In the genomic region with DNA sequence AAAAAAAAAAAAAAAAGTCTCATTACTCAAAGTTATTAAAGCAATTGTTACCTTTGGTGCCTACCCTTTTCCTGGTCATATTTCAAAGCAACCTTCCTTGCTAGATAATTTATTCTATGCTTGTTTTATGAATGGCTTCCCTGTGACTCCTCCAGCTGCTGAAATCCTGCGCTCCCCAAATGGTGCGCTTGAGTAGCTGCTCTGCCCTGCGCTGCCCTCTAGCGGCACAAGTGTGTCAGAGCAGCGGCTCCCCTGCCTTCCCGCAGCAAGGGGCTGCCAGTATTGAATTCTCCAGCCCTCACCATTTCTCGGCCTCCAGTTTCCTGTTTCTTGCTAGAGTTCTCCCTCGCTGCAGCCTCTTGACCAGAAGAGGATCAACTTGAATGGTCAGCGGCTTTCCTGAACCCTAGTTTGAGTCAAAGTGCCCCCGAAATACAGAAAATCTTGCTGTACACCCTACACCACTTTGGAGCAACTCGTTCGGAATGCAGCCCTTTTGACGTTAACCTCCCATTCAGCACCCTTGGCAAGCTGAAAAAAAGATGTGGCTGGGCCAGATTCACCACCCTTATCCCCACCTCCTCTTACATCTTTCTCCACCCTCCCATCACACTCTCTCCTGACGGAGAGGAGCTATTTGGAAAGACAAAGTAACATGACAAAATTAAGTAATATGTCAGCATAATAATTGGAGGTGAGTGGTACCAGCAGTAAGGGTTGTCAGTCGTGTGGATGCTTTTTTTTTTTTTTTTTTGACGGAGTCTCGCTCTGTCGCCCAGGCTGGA, we compare ENCODE assay signal across 1 cellular context.
TF ChIP-seq lines count a peak whose summit lies in the region.

No MANE protein-coding gene starts in this region.

TF ChIP-seq in HepG2, 621 proteins besides CTCF, POLR2A, EP300 and RAD21 (continued from another document):
- no peak for TF ChIP-seq ZNF646 (CRISPR knock-in tag; IDR thresholded peaks at IDR 0.05)
- TF ChIP-seq TFDP1 (CRISPR knock-in tag; IDR thresholded peaks at IDR 0.05; ENCODE audit: borderline replicate concordance), result no peak
- peak; percentile 51 for TF ChIP-seq HNRNPLL (IDR thresholded peaks at IDR 0.05; ENCODE audit: low read depth, low read length, poor library complexity, severe bottlenecking)
- no peak for TF ChIP-seq CENPT (CRISPR knock-in tag; IDR thresholded peaks at IDR 0.05; ENCODE audit: low read depth)
- no peak for TF ChIP-seq MLX (CRISPR knock-in tag; IDR thresholded peaks at IDR 0.05)
- no peak for TF ChIP-seq SNAPC5 (CRISPR knock-in tag; IDR thresholded peaks at IDR 0.05; ENCODE audit: borderline replicate concordance)
- 0 out of 2 replicates have a peak, but pooled peaks have one; percentile 26 for TF ChIP-seq HOMEZ (CRISPR knock-in tag; IDR thresholded peaks at IDR 0.05; ENCODE audit: low read depth)
- TF ChIP-seq PITX1 (CRISPR knock-in tag; IDR thresholded peaks at IDR 0.05), result no peak
- TF ChIP-seq ZKSCAN8 (CRISPR knock-in tag; IDR thresholded peaks at IDR 0.05; ENCODE audit: borderline replicate concordance), result no peak
- no peak for TF ChIP-seq IKZF4 (CRISPR knock-in tag; IDR thresholded peaks at IDR 0.05; ENCODE audit: borderline replicate concordance, low read depth, not compliant biosample characterization)
- TF ChIP-seq, protein P1, sequence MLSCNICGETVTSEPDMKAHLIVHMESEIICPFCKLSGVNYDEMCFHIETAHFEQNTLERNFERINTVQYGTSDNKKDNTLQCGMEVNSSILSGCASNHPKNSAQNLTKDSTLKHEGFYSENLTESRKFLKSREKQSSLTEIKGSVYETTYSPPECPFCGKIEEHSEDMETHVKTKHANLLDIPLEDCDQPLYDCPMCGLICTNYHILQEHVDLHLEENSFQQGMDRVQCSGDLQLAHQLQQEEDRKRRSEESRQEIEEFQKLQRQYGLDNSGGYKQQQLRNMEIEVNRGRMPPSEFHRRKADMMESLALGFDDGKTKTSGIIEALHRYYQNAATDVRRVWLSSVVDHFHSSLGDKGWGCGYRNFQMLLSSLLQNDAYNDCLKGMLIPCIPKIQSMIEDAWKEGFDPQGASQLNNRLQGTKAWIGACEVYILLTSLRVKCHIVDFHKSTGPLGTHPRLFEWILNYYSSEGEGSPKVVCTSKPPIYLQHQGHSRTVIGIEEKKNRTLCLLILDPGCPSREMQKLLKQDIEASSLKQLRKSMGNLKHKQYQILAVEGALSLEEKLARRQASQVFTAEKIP (CRISPR knock-in tag; IDR thresholded peaks at IDR 0.05; ENCODE audit: borderline replicate concordance), result no peak
